23 cellular contexts compared by ENCODE assay signal in the genomic region with DNA sequence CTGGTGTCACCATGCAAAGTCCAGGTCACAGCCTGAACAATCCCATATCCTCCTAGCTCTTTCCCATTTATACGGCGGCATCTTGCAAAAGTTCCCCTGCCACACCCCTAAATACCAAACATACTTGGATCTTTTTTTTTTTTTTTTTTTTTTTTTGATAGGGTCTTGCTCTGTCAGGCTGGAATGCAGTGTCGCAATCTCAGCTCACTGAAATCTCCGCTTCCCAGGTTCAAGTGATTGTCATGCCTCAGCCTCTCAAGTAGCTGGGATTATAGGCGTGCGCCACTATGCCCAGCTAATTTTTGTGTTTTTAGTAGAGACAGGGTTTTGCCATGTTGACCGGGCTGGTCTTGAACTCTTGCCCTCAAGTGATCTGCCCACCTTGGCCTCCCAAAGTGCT.
"Had no signal": no experiment of that assay in that cellular context is flagged by ENCODE, and none has a peak within 500 bp of the region (broad histone marks: within the 10 kb centered on the region; RNA-seq: fewer than 3 reads in every experiment).

No MANE protein-coding gene starts in this region.

- H3K4me1 ChIP-seq: tibial nerve, uterus had no signal

- H3K27me3 ChIP-seq: brain microvascular endothelial cell, tibial nerve, uterus had no signal

- H3K27me3 Mint-ChIP-seq: activated naive CD8-positive, alpha-beta T cell treated with anti-CD3 and anti-CD28 coated beads, Interleukin-2, amount 10 ng/mL, durations not matched to agents 7 days and 5 days; stimulated activated naive B cell treated with anti-CD40 and anti-IgM and Interleukin-4, amounts not matched to agents 10 μg/mL and 1 μg/mL and 100 μg/mL, for 72 hours had no signal

- H3K9me3 Mint-ChIP-seq: immature natural killer cell, natural killer cell had no signal

- H3K4me3 Mint-ChIP-seq: activated naive CD8-positive, alpha-beta T cell treated with anti-CD3 and anti-CD28 coated beads, Interleukin-2, amount 10 ng/mL, durations not matched to agents 7 days and 5 days; immature natural killer cell; natural killer cell; stimulated activated naive B cell treated with anti-CD40 and anti-IgM and Interleukin-4, amounts not matched to agents 10 μg/mL and 1 μg/mL and 100 μg/mL, for 72 hours had no signal

- H3K4me3 ChIP-seq: tibial nerve, uterus had no signal

- H3K9me3 ChIP-seq: uterus had no signal

- H3K36me3 ChIP-seq: brain microvascular endothelial cell, tibial nerve, uterus had no signal

- H3K27ac Mint-ChIP-seq: activated naive CD8-positive, alpha-beta T cell treated with anti-CD3 and anti-CD28 coated beads, Interleukin-2, amount 10 ng/mL, durations not matched to agents 7 days and 5 days; immature natural killer cell; natural killer cell; stimulated activated naive B cell treated with anti-CD40 and anti-IgM and Interleukin-4, amounts not matched to agents 10 μg/mL and 1 μg/mL and 100 μg/mL, for 72 hours had no signal

- H3K4me1 Mint-ChIP-seq: activated naive CD8-positive, alpha-beta T cell treated with anti-CD3 and anti-CD28 coated beads, Interleukin-2, amount 10 ng/mL, durations not matched to agents 7 days and 5 days; immature natural killer cell; natural killer cell; stimulated activated naive B cell treated with anti-CD40 and anti-IgM and Interleukin-4, amounts not matched to agents 10 μg/mL and 1 μg/mL and 100 μg/mL, for 72 hours had no signal

- H3K27ac ChIP-seq: brain microvascular endothelial cell, tibial nerve, uterus had no signal

- DNase-seq: activated CD4-positive, alpha-beta T cell treated with anti-CD3 and anti-CD28 coated beads for 4 hours; activated CD4-positive, alpha-beta T cell treated with anti-CD3 and anti-CD28 coated beads, Interleukin-2, amount 50 U/mL, for 4 hours; activated effector memory CD4-positive, alpha-beta T cell treated with Interleukin-2 at 50 U/mL for 16 hours; activated naive CD4-positive, alpha-beta T cell treated with Interleukin-2 at 50 U/mL for 16 hours; activated naive CD8-positive, alpha-beta T cell treated with anti-CD3 and anti-CD28 coated beads, Interleukin-2, amount 10 ng/mL, durations not matched to agents 7 days and 5 days; activated T-cell treated with anti-CD3 and anti-CD28 coated beads for 4 hours; brain microvascular endothelial cell; central memory CD4-positive, alpha-beta T cell; head of caudate nucleus; hippocampal formation; immature natural killer cell; kidney; left colon; mesenchymal stem cell; natural killer cell; right cardiac atrium; stimulated activated CD4-positive, alpha-beta T cell treated with anti-CD3 and anti-CD28 coated beads, Interleukin-15, amount 100 ng/mL, for 24 hours; stimulated activated CD4-positive, alpha-beta T cell treated with anti-CD3 and anti-CD28 coated beads, Interleukin-2, amount 100 ng/mL, for 24 hours; stimulated activated naive B cell treated with anti-CD40 and anti-IgM and Interleukin-4, amounts not matched to agents 10 μg/mL and 1 μg/mL and 100 μg/mL, for 72 hours; uterus had no signal

- FAIRE-seq: astrocyte, endothelial cell of umbilical vein, kidney had no signal

- H3K36me3 Mint-ChIP-seq: activated naive CD8-positive, alpha-beta T cell treated with anti-CD3 and anti-CD28 coated beads, Interleukin-2, amount 10 ng/mL, durations not matched to agents 7 days and 5 days; immature natural killer cell; natural killer cell; stimulated activated naive B cell treated with anti-CD40 and anti-IgM and Interleukin-4, amounts not matched to agents 10 μg/mL and 1 μg/mL and 100 μg/mL, for 72 hours had no signal

- ATAC-seq: left colon; natural killer cell; right cardiac atrium; stimulated activated naive B cell treated with anti-CD40 and anti-IgM and Interleukin-4, amounts not matched to agents 10 μg/mL and 1 μg/mL and 100 μg/mL, for 72 hours had no signal
